9 cellular contexts compared by ENCODE assay signal in the genomic region with DNA sequence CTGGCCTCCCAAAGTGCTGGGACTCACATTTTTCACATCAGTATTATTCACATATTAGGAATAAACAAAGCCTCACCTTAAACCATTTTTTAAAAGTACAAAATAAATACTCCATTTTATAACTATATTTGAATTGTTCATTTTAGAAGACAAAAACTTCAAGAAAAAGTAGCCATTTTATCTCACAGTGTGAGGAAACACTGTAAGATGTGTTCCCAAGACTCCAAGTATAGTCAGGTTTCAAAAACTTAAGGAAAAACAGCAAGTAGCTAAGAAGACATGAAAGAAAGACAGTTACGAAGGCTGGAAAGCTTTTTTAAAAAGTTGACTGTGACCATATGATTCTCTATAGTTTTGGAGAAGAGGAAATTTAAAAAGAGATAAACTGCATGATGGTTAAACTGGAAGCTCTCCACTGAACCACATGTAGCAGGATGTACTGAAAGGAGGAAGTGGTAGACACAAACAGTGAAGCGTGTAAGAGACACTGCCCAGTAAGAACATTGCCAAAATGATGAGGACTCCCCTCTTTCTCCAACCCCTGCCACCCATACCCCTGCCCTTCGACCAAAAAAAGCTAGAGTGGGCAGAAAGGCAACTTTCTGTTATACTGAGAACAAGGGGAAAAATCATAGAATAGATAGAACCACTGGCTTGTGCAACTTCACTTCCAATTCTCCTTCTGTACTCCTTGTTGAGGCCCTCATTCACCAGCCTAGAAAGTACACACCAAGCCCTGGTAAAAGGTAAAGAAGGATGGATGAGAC. TPM values are rescaled to one million over a fixed set of nuclear protein-coding genes. Genes with fewer than 3 reads are reported as not detected.
DNase-seq lines count a peak whose midpoint lies in the region; ATAC-seq and TF ChIP-seq lines count a peak whose summit lies in the region.
"Had no signal": no experiment of that assay in that cellular context is flagged by ENCODE, and none has a peak within 500 bp of the region (broad histone marks: within the 10 kb centered on the region; RNA-seq: fewer than 3 reads in every experiment).

No MANE protein-coding gene starts in this region.

- peak overlapping the region; percentile 94 for H3K27ac Mint-ChIP-seq in activated T-cell treated with anti-CD3 and anti-CD28 coated beads, Interleukin-2, amount 50 U/mL, for 24 hours
- peak overlapping the region; percentile 94 for H3K27ac Mint-ChIP-seq in stimulated activated naive B cell treated with anti-CD40 and anti-IgM and Interleukin-4, amounts not matched to agents 10 μg/mL and 1 μg/mL and 100 μg/mL, for 72 hours
- no peak overlapping the region for H3K27ac Mint-ChIP-seq in nephron progenitor cell

- H3K4me3 ChIP-seq in Peyer's patch (no peak overlapping the region), MG63 (no peak overlapping the region)

- H3K9me3 ChIP-seq in Peyer's patch (no peaks in the 10 kb centered on the region), MG63 (no peaks in the 10 kb centered on the region)

- no peaks in the 10 kb centered on the region for H3K4me1 ChIP-seq in Peyer's patch

- no peak for DNase-seq in activated T-cell treated with anti-CD3 and anti-CD28 coated beads, Interleukin-2, amount 50 U/mL, for 24 hours
- no peak for DNase-seq in activated T-cell treated with anti-CD3 and anti-CD28 coated beads, Interleukin-2, amount 50 U/mL, for 1 hour
- no peak for DNase-seq in Peyer's patch
- DNase-seq in stimulated activated naive B cell treated with anti-CD40 and anti-IgM and Interleukin-4, amounts not matched to agents 10 μg/mL and 1 μg/mL and 100 μg/mL, for 72 hours, result no peak
- DNase-seq in NCI-H2081 (lab: John Stamatoyannopoulos, UW), result no peak
- no peak for DNase-seq in MG63
- DNase-seq in nephron progenitor cell, result no peak
- DNase-seq: kidney had no signal

- peaks cover 37% of the 10 kb centered on the region for H3K4me1 Mint-ChIP-seq in activated T-cell treated with anti-CD3 and anti-CD28 coated beads, Interleukin-2, amount 50 U/mL, for 24 hours (ENCODE audit: low read depth)
- H3K4me1 Mint-ChIP-seq in stimulated activated naive B cell treated with anti-CD40 and anti-IgM and Interleukin-4, amounts not matched to agents 10 μg/mL and 1 μg/mL and 100 μg/mL, for 72 hours, result peaks cover 17 to 19% of the 10 kb centered on the region in 2 donors
- no peaks in the 10 kb centered on the region for H3K4me1 Mint-ChIP-seq in nephron progenitor cell

- no peak for TF ChIP-seq POLR2A in Peyer's patch (IDR thresholded peaks at IDR 0.05)

- H3K27me3 ChIP-seq in Peyer's patch, result no peaks in the 10 kb centered on the region
- H3K27me3 ChIP-seq in MG63, result no peaks in the 10 kb centered on the region

- ATAC-seq in HG02938 (IDR thresholded peaks at IDR 0.05; ENCODE audit: unreplicated experiment), result peak; percentile 99
- peak; percentile 100 for ATAC-seq in stimulated activated naive B cell treated with anti-CD40 and anti-IgM and Interleukin-4, amounts not matched to agents 10 μg/mL and 1 μg/mL and 100 μg/mL, for 72 hours (replicated peaks)

- H3K36me3 ChIP-seq in Peyer's patch (peaks cover 0 to 71% (median 0%) of the 10 kb centered on the region in 3 donors), MG63 (peaks cover 40% of the 10 kb centered on the region)

- TF ChIP-seq CTCF in Peyer's patch (IDR thresholded peaks at IDR 0.05) (no peak), nephron progenitor cell (IDR thresholded peaks at IDR 0.05) (no peak)

- H3K4me3 Mint-ChIP-seq in activated T-cell treated with anti-CD3 and anti-CD28 coated beads, Interleukin-2, amount 50 U/mL, for 24 hours, result no peak overlapping the region
- H3K4me3 Mint-ChIP-seq in stimulated activated naive B cell treated with anti-CD40 and anti-IgM and Interleukin-4, amounts not matched to agents 10 μg/mL and 1 μg/mL and 100 μg/mL, for 72 hours, result peak overlapping the region; percentile 4 to 19
- H3K4me3 Mint-ChIP-seq in nephron progenitor cell, result no peak overlapping the region

- H3K27me3 Mint-ChIP-seq in activated T-cell treated with anti-CD3 and anti-CD28 coated beads, Interleukin-2, amount 50 U/mL, for 24 hours, result no peaks in the 10 kb centered on the region
- H3K27me3 Mint-ChIP-seq in stimulated activated naive B cell treated with anti-CD40 and anti-IgM and Interleukin-4, amounts not matched to agents 10 μg/mL and 1 μg/mL and 100 μg/mL, for 72 hours, result no peaks in the 10 kb centered on the region
- H3K27me3 Mint-ChIP-seq in nephron progenitor cell (ENCODE audit: low read depth, poor library complexity), result no peaks in the 10 kb centered on the region

- peaks cover 92% of the 10 kb centered on the region for H3K36me3 Mint-ChIP-seq in activated T-cell treated with anti-CD3 and anti-CD28 coated beads, Interleukin-2, amount 50 U/mL, for 24 hours (ENCODE audit: low read depth)
- H3K36me3 Mint-ChIP-seq in stimulated activated naive B cell treated with anti-CD40 and anti-IgM and Interleukin-4, amounts not matched to agents 10 μg/mL and 1 μg/mL and 100 μg/mL, for 72 hours, result peaks cover 33% of the 10 kb centered on the region in 2 donors
- H3K36me3 Mint-ChIP-seq in nephron progenitor cell (ENCODE audit: low read depth), result peaks cover 76% of the 10 kb centered on the region

- H3K27ac ChIP-seq in Peyer's patch, result peak overlapping the region; percentile 37 to 65 (median 54)

- no peaks in the 10 kb centered on the region for H3K9me3 Mint-ChIP-seq in activated T-cell treated with anti-CD3 and anti-CD28 coated beads, Interleukin-2, amount 50 U/mL, for 24 hours
- peaks cover 0 to 4% of the 10 kb centered on the region in 2 donors for H3K9me3 Mint-ChIP-seq in stimulated activated naive B cell treated with anti-CD40 and anti-IgM and Interleukin-4, amounts not matched to agents 10 μg/mL and 1 μg/mL and 100 μg/mL, for 72 hours
- H3K9me3 Mint-ChIP-seq in nephron progenitor cell, result no peaks in the 10 kb centered on the region

RNA-seq across cellular contexts. Expression of a gene that starts 6.2 kb away (rescaled TPM):
- 10 to 100 TPM; 36.8 to 49.5 (median 47.1) TPM for total RNA-seq in Peyer's patch
- 2.7 and 4.2 TPM in 2 replicates for total RNA-seq in MG63 (2014; rRNA removed; shearing (Covaris generic); ENCODE audit: low replicate concordance)

RNA-seq across cellular contexts. Expression of a gene that starts 21.8 kb away (rescaled TPM):
- total RNA-seq in Peyer's patch, result 10 to 100 TPM; 28.9 to 64.5 (median 59.8) TPM
- 47.2 and 47.4 TPM in 2 replicates for total RNA-seq in MG63 (2014; rRNA removed; shearing (Covaris generic); ENCODE audit: low replicate concordance)

RNA-seq across cellular contexts. Expression of a gene that starts 26.4 kb away (rescaled TPM):
- total RNA-seq in Peyer's patch, result 10 to 100 TPM; 51.0 to 92.5 (median 82.4) TPM
- total RNA-seq in MG63 (2014; rRNA removed; shearing (Covaris generic); ENCODE audit: low replicate concordance), result 48.3 and 67.5 TPM in 2 replicates

RNA-seq across cellular contexts. Expression of a gene that starts 44.9 kb away (rescaled TPM):
- total RNA-seq in Peyer's patch, result 10 to 100 TPM; 11.4 to 38.0 (median 17.8) TPM
- total RNA-seq in MG63 (2014; rRNA removed; shearing (Covaris generic); ENCODE audit: low replicate concordance), result 10.8 and 13.9 TPM in 2 replicates

Comparison
In these comparisons a context has a peak if more than half of its experiments do, and no peak if none do; other contexts are left out.
1. H3K4me3 Mint-ChIP-seq: peak in stimulated activated naive B cell treated with anti-CD40 and anti-IgM and Interleukin-4, amounts not matched to agents 10 μg/mL and 1 μg/mL and 100 μg/mL, for 72 hours (2 of 2); none in activated T-cell treated with anti-CD3 and anti-CD28 coated beads, Interleukin-2, amount 50 U/mL, for 24 hours (single experiment) and nephron progenitor cell (single experiment).